ENCODE assay signal across 8 cellular contexts in genomic region chr14:59483819-59484610, GRCh38. TPM values are rescaled to one million over a fixed set of nuclear protein-coding genes. Genes with fewer than 3 reads are reported as not detected.
DNase-seq lines count a peak whose midpoint lies in the region; ATAC-seq and TF ChIP-seq lines count a peak whose summit lies in the region.

Gene JKAMP (plus strand): TSS chr14:59484517. CDS start chr14:59484590, 73 bp downstream.
Gene L3HYPDH (minus strand): TSS chr14:59484408. CDS start chr14:59484316, 92 bp downstream.

- H3K36me3 Mint-ChIP-seq in T-helper 1 cell treated with Interleukin-12 subunit alpha and Interleukin-12 subunit beta and Interleukin-4 antibody, amounts not matched to agents 30 μg/mL and 1 μg/mL, for 36 hours (ENCODE audit: low read depth): peaks cover 10% of the 10 kb centered on the region

- ATAC-seq in HG02885 (IDR thresholded peaks at IDR 0.05; ENCODE audit: poor library complexity, unreplicated experiment): peak; percentile 89
- ATAC-seq in left cardiac atrium: peak; percentile 97

- no peaks in the 10 kb centered on the region for H3K9me3 Mint-ChIP-seq in T-helper 1 cell treated with Interleukin-12 subunit alpha and Interleukin-12 subunit beta and Interleukin-4 antibody, amounts not matched to agents 30 μg/mL and 1 μg/mL, for 36 hours

- H3K4me1 ChIP-seq in prostate gland (replicated peaks) (no peaks in the 10 kb centered on the region), urinary bladder (ENCODE audit: insufficient read depth) (peaks cover 1% of the 10 kb centered on the region)

- peak within 1 kb of the TSS; percentile 92 for H3K4me3 Mint-ChIP-seq in T-helper 1 cell treated with Interleukin-12 subunit alpha and Interleukin-12 subunit beta and Interleukin-4 antibody, amounts not matched to agents 30 μg/mL and 1 μg/mL, for 36 hours

- intact Hi-C loops in left cardiac atrium (cut with DNase I): no loop called here
- intact Hi-C loops in prostate gland (cut with DNase I): no loop called here

- peak; percentile 89 for TF ChIP-seq POLR2A in GM15510 (IDR thresholded peaks at IDR 0.05; ENCODE audit: borderline replicate concordance, extremely low read depth, insufficient read length)
- peak; percentile 78 for TF ChIP-seq POLR2A in prostate gland (IDR thresholded peaks at IDR 0.05)

- WGBS in prostate gland: under 1% methylated on average over 77 of the region's 89 CpGs
- under 1% methylated on average over 89 of the region's 89 CpGs for WGBS in urinary bladder

- H3K27ac ChIP-seq in prostate gland (peak within 1 kb of the TSS; percentile 92 to 95), urinary bladder (ENCODE audit: low read depth) (peak within 1 kb of the TSS; percentile 89)

- peak within 1 kb of the TSS; percentile 91 for H3K27ac Mint-ChIP-seq in T-helper 1 cell treated with Interleukin-12 subunit alpha and Interleukin-12 subunit beta and Interleukin-4 antibody, amounts not matched to agents 30 μg/mL and 1 μg/mL, for 36 hours

- TF ChIP-seq CTCF in prostate gland (IDR thresholded peaks at IDR 0.05): peak in 3 of 4 experiments; percentile 34 to 66 (median 48)

- DNase-seq in NCI-H1694 (lab: John Stamatoyannopoulos, UW): peak; percentile 97
- peak; percentile 96 for DNase-seq in amniotic stem cell (lab: John Stamatoyannopoulos, UW)
- DNase-seq in left cardiac atrium: peak; percentile 99
- DNase-seq in prostate gland (ENCODE audit: low spot score): peak; percentile 96

- no peaks in the 10 kb centered on the region for H3K27me3 Mint-ChIP-seq in T-helper 1 cell treated with Interleukin-12 subunit alpha and Interleukin-12 subunit beta and Interleukin-4 antibody, amounts not matched to agents 30 μg/mL and 1 μg/mL, for 36 hours (ENCODE audit: low read depth)

- H3K36me3 ChIP-seq in prostate gland (peaks cover 0 to 2% of the 10 kb centered on the region in 2 donors), urinary bladder (ENCODE audit: insufficient read depth) (peaks cover 3% of the 10 kb centered on the region)

- H3K4me3 ChIP-seq in prostate gland (peak within 1 kb of the TSS; percentile 81 to 89), urinary bladder (ENCODE audit: low read depth, low read length) (peak within 1 kb of the TSS; percentile 57)

- no peaks in the 10 kb centered on the region for H3K27me3 ChIP-seq in prostate gland (replicated peaks; ENCODE audit: insufficient read depth)

- H3K4me1 Mint-ChIP-seq in T-helper 1 cell treated with Interleukin-12 subunit alpha and Interleukin-12 subunit beta and Interleukin-4 antibody, amounts not matched to agents 30 μg/mL and 1 μg/mL, for 36 hours (ENCODE audit: low read depth): peaks cover 49% of the 10 kb centered on the region

- H3K9me3 ChIP-seq in prostate gland: no peaks in the 10 kb centered on the region

RNA-seq across cellular contexts. Expression of gene JKAMP, which starts in this region (rescaled TPM):
- total RNA-seq in left cardiac atrium: 10 to 100 TPM; 31.6 to 31.7 TPM
- 10 to 100 TPM; 73.9 to 86.0 TPM for total RNA-seq in prostate gland
- total RNA-seq in urinary bladder: 111 TPM
- 41.3 TPM for polyA plus RNA-seq in urinary bladder

RNA-seq across cellular contexts. Expression of gene L3HYPDH, which starts in this region (rescaled TPM):
- total RNA-seq in left cardiac atrium: 10 to 100 TPM; 15.2 to 22.0 TPM
- 10 to 100 TPM; 34.6 to 50.3 TPM for total RNA-seq in prostate gland
- total RNA-seq in urinary bladder: 58.3 TPM
- 17.4 TPM for polyA plus RNA-seq in urinary bladder

Comparison
In these comparisons a context has a peak if more than half of its experiments do, and no peak if none do; other contexts are left out.
1. Peak in every context shown above with its lines: DNase-seq, ATAC-seq, H3K4me3 ChIP-seq and H3K27ac ChIP-seq.